Comparison of ENCODE assay signal across 9 cellular contexts in the genomic region with DNA sequence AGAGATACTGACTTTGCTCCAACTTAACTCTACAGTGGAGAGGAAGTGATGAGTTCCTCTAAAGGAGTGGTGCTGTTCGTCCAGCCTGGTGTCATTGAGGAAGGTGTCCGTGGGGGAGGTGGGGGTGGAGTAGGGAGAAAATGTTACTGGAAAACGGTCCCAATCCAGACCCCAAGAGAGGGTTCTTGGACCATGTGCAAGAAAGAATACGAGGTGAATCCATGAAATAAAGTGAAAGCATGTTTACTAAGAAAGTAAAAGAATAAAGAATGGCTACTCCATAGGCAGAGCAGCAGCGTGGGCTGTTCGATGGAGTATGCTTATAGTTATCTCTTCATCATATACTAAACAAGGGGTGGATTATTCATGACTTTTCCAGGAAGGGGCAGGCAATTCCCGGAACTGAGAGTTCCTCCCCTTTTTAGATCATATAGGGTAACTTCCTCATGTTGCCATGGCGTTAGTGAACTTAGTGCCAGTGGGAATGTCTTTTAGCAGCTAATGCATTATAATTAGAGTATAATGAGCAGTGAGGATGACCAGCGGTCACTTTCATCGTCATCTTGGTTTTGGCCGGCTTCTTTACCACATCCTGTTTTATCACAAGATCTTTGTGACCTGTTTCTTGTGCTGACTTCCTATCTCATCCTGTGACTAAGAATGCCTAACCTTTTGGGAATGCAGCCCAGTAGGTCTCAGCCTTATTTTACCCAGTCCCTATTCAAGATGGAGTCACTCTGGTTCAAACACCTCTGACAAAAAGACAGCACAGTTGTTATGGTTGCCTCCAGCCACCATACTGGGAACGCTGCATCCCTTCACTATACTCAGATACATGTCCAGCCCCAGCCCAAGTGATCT. TPM values are rescaled to one million over a fixed set of nuclear protein-coding genes. Genes with fewer than 3 reads are reported as not detected.
DNase-seq lines count a peak whose midpoint lies in the region; ATAC-seq and TF ChIP-seq lines count a peak whose summit lies in the region.
"Had no signal": no experiment of that assay in that cellular context is flagged by ENCODE, and none has a peak within 500 bp of the region (broad histone marks: within the 10 kb centered on the region; RNA-seq: fewer than 3 reads in every experiment).

No MANE protein-coding gene starts in this region.

- no peak overlapping the region for H3K4me3 ChIP-seq in foreskin fibroblast (ENCODE audit: low read depth in 1 of 2, low read length in 2 of 2)

- no peaks in the 10 kb centered on the region for H3K36me3 Mint-ChIP-seq in activated CD4-positive, alpha-beta T cell treated with anti-CD3 and anti-CD28 coated beads, Interleukin-2, amount 10 ng/mL, durations not matched to agents 24 days and 14 days (ENCODE audit: low read depth)

- intact Hi-C loops in activated CD4-positive, alpha-beta T cell treated with anti-CD3 and anti-CD28 coated beads, Interleukin-2, amount 10 ng/mL, durations not matched to agents 24 days and 14 days (cut with micrococcal nuclease), result loop anchor here (2.0 kb wide), 1 partner anchor 40 kb away; no protein-coding TSS in a partner anchor

- peaks cover 33% of the 10 kb centered on the region for H3K4me1 Mint-ChIP-seq in activated CD4-positive, alpha-beta T cell treated with anti-CD3 and anti-CD28 coated beads, Interleukin-2, amount 10 ng/mL, durations not matched to agents 24 days and 14 days

- peaks cover 9% of the 10 kb centered on the region for H3K27me3 Mint-ChIP-seq in activated CD4-positive, alpha-beta T cell treated with anti-CD3 and anti-CD28 coated beads, Interleukin-2, amount 10 ng/mL, durations not matched to agents 24 days and 14 days

- peaks cover 3% of the 10 kb centered on the region for H3K9me3 Mint-ChIP-seq in activated CD4-positive, alpha-beta T cell treated with anti-CD3 and anti-CD28 coated beads, Interleukin-2, amount 10 ng/mL, durations not matched to agents 24 days and 14 days

- peak overlapping the region; percentile 57 for H3K4me3 Mint-ChIP-seq in activated CD4-positive, alpha-beta T cell treated with anti-CD3 and anti-CD28 coated beads, Interleukin-2, amount 10 ng/mL, durations not matched to agents 24 days and 14 days

- peak; percentile 91 for DNase-seq in HS-5 (ENCODE audit: low read depth)
- DNase-seq in activated CD4-positive, alpha-beta T cell treated with anti-CD3 and anti-CD28 coated beads, Interleukin-2, amount 10 ng/mL, durations not matched to agents 24 days and 14 days, result peak; percentile 90
- DNase-seq in foreskin fibroblast, result peak; percentile 76 to 78
- peak; percentile 10 to 42 (median 28) for DNase-seq in stimulated activated CD4-positive, alpha-beta T cell treated with anti-CD3 and anti-CD28 coated beads, Interleukin-1b, Interleukin-23, amount 100 ng/mL, for 24 hours (ENCODE audit: low read depth in 4 of 4, low spot score in 1 of 4)
- DNase-seq in retina, result no peak
- DNase-seq in NCI-H774 (lab: John Stamatoyannopoulos, UW), result no peak
- no peak for DNase-seq in NCI-H1694 treated with DMSO at 0.1 percent for 48 hours (lab: John Stamatoyannopoulos, UW)

- TF ChIP-seq CTCF in foreskin fibroblast (IDR thresholded peaks at IDR 0.05; ENCODE audit: low read depth, low read length), result no peak

- H3K27ac Mint-ChIP-seq in activated CD4-positive, alpha-beta T cell treated with anti-CD3 and anti-CD28 coated beads, Interleukin-2, amount 10 ng/mL, durations not matched to agents 24 days and 14 days, result peak overlapping the region; percentile 87

- no peak for ATAC-seq in GM21619 (IDR thresholded peaks at IDR 0.05; ENCODE audit: unreplicated experiment)

RNA-seq across cellular contexts. Expression of a gene that starts 38.6 kb away (rescaled TPM):
- total RNA-seq in activated CD4-positive, alpha-beta T cell treated with anti-CD3 and anti-CD28 coated beads, Interleukin-2, amount 10 ng/mL, durations not matched to agents 24 days and 14 days, result not detected in 2 replicates
- total RNA-seq: H1 had no signal

Comparison
In these comparisons a context has a peak if more than half of its experiments do, and no peak if none do; other contexts are left out.
1. DNase-seq: peak in HS-5 (single experiment), activated CD4-positive, alpha-beta T cell treated with anti-CD3 and anti-CD28 coated beads, Interleukin-2, amount 10 ng/mL, durations not matched to agents 24 days and 14 days (single experiment), foreskin fibroblast (2 of 2) and stimulated activated CD4-positive, alpha-beta T cell treated with anti-CD3 and anti-CD28 coated beads, Interleukin-1b, Interleukin-23, amount 100 ng/mL, for 24 hours (4 of 4); none in retina (single experiment), NCI-H774 (single experiment) and NCI-H1694 treated with DMSO at 0.1 percent for 48 hours (single experiment).